8 cellular contexts compared by ENCODE assay signal in the genomic region with DNA sequence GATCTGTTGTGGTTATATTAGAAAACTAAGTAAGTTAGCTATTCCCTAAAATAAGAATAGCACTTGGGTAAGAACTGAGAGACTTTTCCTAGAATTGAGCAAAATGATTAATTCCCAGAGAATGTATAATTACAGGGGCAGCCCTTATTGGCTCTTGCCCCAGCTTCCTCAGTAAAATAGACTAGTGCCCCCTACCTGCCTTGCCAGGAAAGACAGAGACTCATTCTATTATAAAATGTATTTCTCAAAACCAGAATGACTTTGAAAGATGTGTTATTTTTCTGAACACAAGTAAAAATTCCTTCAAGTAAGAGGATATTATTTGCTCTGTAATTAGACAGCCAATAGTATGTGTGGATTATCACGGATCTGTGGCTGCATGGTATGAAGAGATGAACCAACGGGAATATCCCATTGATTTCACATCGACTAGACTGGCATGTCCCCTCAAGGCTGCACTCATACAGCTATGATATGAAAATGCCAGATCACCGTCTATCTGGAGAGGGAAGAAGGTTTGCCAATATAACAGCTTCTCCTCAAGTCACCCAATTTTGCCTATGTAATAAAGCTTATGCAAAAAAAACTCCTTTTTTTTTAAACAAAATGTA. TPM values are rescaled to one million over a fixed set of nuclear protein-coding genes. Genes with fewer than 3 reads are reported as not detected.
A peak's percentile ranks its signal among the peaks of the same experiment; 100 is the strongest.
DNase-seq lines count a peak whose midpoint lies in the region; ATAC-seq and TF ChIP-seq lines count a peak whose summit lies in the region.

No MANE protein-coding gene starts in this region.

- POLR2A ChIA-PET in activated CD4-positive, alpha-beta T cell treated with anti-CD3 and anti-CD28 coated beads, Interleukin-2, amount 10 ng/mL, durations not matched to agents 7 days and 5 days (lab: Charles Lee): interaction anchor here (0.6 kb wide), 1 partner anchor 96 kb away, joined by 3 read pairs; no protein-coding TSS in a partner anchor
- POLR2A ChIA-PET in naive thymus-derived CD4-positive, alpha-beta T cell (lab: Charles Lee): interaction anchor here (1.0 to 17.2 kb wide), 5 partner anchors 8 to 87 kb away, joined by 3 to 255 read pairs (median 10); no protein-coding TSS in a partner anchor

- peaks cover 12% of the 10 kb centered on the region for H3K36me3 Mint-ChIP-seq in activated CD4-positive, alpha-beta T cell treated with anti-CD3 and anti-CD28 coated beads, Interleukin-2, amount 10 ng/mL, durations not matched to agents 7 days and 5 days (ENCODE audit: low read depth)
- H3K36me3 Mint-ChIP-seq in endodermal cell (ENCODE audit: low read depth): peaks cover 6% of the 10 kb centered on the region
- H3K36me3 Mint-ChIP-seq in naive thymus-derived CD4-positive, alpha-beta T cell: peaks cover 0 to 6% (median 4%) of the 10 kb centered on the region in 5 donors

- no peaks in the 10 kb centered on the region for H3K27me3 ChIP-seq in endodermal cell (ENCODE audit: control insufficient read depth, insufficient read depth, low read length, poor library complexity, severe bottlenecking)
- no peaks in the 10 kb centered on the region for H3K27me3 ChIP-seq in naive thymus-derived CD4-positive, alpha-beta T cell (ENCODE audit: control insufficient read depth in 2 of 2, insufficient read depth in 2 of 2, low read length in 2 of 2)

- CTCF ChIA-PET in activated CD4-positive, alpha-beta T cell treated with anti-CD3 and anti-CD28 coated beads, Interleukin-2, amount 10 ng/mL, durations not matched to agents 7 days and 5 days (lab: Charles Lee): interaction anchor here (0.6 to 5.3 kb wide), 19 partner anchors 9 to 101 kb away, joined by 3 to 33 read pairs (median 4); a partner anchor contains a TSS
- CTCF ChIA-PET in naive thymus-derived CD4-positive, alpha-beta T cell (lab: Charles Lee): interaction anchor here (0.6 to 10.2 kb wide), 19 partner anchors 9 to 100 kb away, joined by 3 to 209 read pairs (median 4); a partner anchor contains a TSS

- peaks cover 80% of the 10 kb centered on the region for H3K4me1 Mint-ChIP-seq in activated CD4-positive, alpha-beta T cell treated with anti-CD3 and anti-CD28 coated beads, Interleukin-2, amount 10 ng/mL, durations not matched to agents 7 days and 5 days
- peaks cover 43% of the 10 kb centered on the region for H3K4me1 Mint-ChIP-seq in endodermal cell
- peaks cover 39 to 80% (median 77%) of the 10 kb centered on the region in 7 donors for H3K4me1 Mint-ChIP-seq in naive thymus-derived CD4-positive, alpha-beta T cell

- no peak overlapping the region for H3K9ac ChIP-seq in endodermal cell (ENCODE audit: extremely low read depth, low read length, poor library complexity, severe bottlenecking)

- H3K4me3 ChIP-seq in endodermal cell (ENCODE audit: low read length): no peak overlapping the region
- no peak overlapping the region for H3K4me3 ChIP-seq in naive thymus-derived CD4-positive, alpha-beta T cell (ENCODE audit: low read length)

- peak; percentile 50 for ATAC-seq in naive thymus-derived CD4-positive, alpha-beta T cell
- ATAC-seq in HG03457 (IDR thresholded peaks at IDR 0.05; ENCODE audit: unreplicated experiment): no peak

- no peaks in the 10 kb centered on the region for H3K27me3 Mint-ChIP-seq in activated CD4-positive, alpha-beta T cell treated with anti-CD3 and anti-CD28 coated beads, Interleukin-2, amount 10 ng/mL, durations not matched to agents 7 days and 5 days
- no peaks in the 10 kb centered on the region for H3K27me3 Mint-ChIP-seq in endodermal cell (ENCODE audit: insufficient read depth)
- no peaks in the 10 kb centered on the region for H3K27me3 Mint-ChIP-seq in naive thymus-derived CD4-positive, alpha-beta T cell

- intact Hi-C loops in naive thymus-derived CD4-positive, alpha-beta T cell (cut with micrococcal nuclease): loop anchor here (1.0 to 2.0 kb wide), 6 partner anchors 8 to 100 kb away; a partner anchor contains a TSS

- H3K4me3 Mint-ChIP-seq in activated CD4-positive, alpha-beta T cell treated with anti-CD3 and anti-CD28 coated beads, Interleukin-2, amount 10 ng/mL, durations not matched to agents 7 days and 5 days: no peak overlapping the region
- H3K4me3 Mint-ChIP-seq in endodermal cell: no peak overlapping the region
- H3K4me3 Mint-ChIP-seq in naive thymus-derived CD4-positive, alpha-beta T cell: peak overlapping the region in 6 of 10 donors; percentile 1 to 54 (median 22)

- H3K9me3 Mint-ChIP-seq in activated CD4-positive, alpha-beta T cell treated with anti-CD3 and anti-CD28 coated beads, Interleukin-2, amount 10 ng/mL, durations not matched to agents 7 days and 5 days: no peaks in the 10 kb centered on the region
- no peaks in the 10 kb centered on the region for H3K9me3 Mint-ChIP-seq in endodermal cell
- H3K9me3 Mint-ChIP-seq in naive thymus-derived CD4-positive, alpha-beta T cell: no peaks in the 10 kb centered on the region

- WGBS in endodermal cell (ENCODE audit: insufficient coverage in 1 of 2, insufficient read length in 1 of 2), 2 experiments: 68 to 80% methylated on average over 3 to 4 of the region's 4 CpGs

- H3K27ac Mint-ChIP-seq in activated CD4-positive, alpha-beta T cell treated with anti-CD3 and anti-CD28 coated beads, Interleukin-2, amount 10 ng/mL, durations not matched to agents 7 days and 5 days: peak overlapping the region; percentile 78
- no peak overlapping the region for H3K27ac Mint-ChIP-seq in endodermal cell
- H3K27ac Mint-ChIP-seq in naive thymus-derived CD4-positive, alpha-beta T cell: peak overlapping the region; percentile 14 to 97 (median 89)

- no peak overlapping the region for H3K27ac ChIP-seq in endodermal cell (ENCODE audit: low read depth, low read length)
- H3K27ac ChIP-seq in naive thymus-derived CD4-positive, alpha-beta T cell (ENCODE audit: low read depth, low read length): peak overlapping the region; percentile 49

- no peaks in the 10 kb centered on the region for H3K9me3 ChIP-seq in endodermal cell (ENCODE audit: control insufficient read depth, low read length)
- H3K9me3 ChIP-seq in naive thymus-derived CD4-positive, alpha-beta T cell (ENCODE audit: control insufficient read depth in 2 of 3, low read length in 3 of 3): no peaks in the 10 kb centered on the region

- peaks cover 23% of the 10 kb centered on the region for H3K4me1 ChIP-seq in endodermal cell (ENCODE audit: control insufficient read depth, insufficient read depth, low read length)
- peaks cover 25 to 39% of the 10 kb centered on the region in 2 donors for H3K4me1 ChIP-seq in naive thymus-derived CD4-positive, alpha-beta T cell (ENCODE audit: control insufficient read depth in 2 of 2, insufficient read depth in 2 of 2, low read length in 2 of 2)

- DNase-seq in NCI-H2171 treated with DMSO at 0.1 percent for 48 hours (lab: John Stamatoyannopoulos, UW) (peak; percentile 33), NCI-H2171 (lab: John Stamatoyannopoulos, UW) (no peak), NCI-H146 treated with DMSO at 0.1 percent for 48 hours (lab: John Stamatoyannopoulos, UW; ENCODE audit: unreplicated experiment) (peak; percentile 17), endodermal cell (no peak), ecto neural progenitor cell (ENCODE audit: low spot score) (no peak)
- DNase-seq in activated CD4-positive, alpha-beta T cell treated with anti-CD3 and anti-CD28 coated beads, Interleukin-2, amount 10 ng/mL, durations not matched to agents 7 days and 5 days: peak; percentile 64
- peak in 7 of 9 donors; percentile 31 to 60 (median 54) for DNase-seq in naive thymus-derived CD4-positive, alpha-beta T cell

- H3K36me3 ChIP-seq in endodermal cell (ENCODE audit: control insufficient read depth, insufficient read depth, low read length): peaks cover 18% of the 10 kb centered on the region
- H3K36me3 ChIP-seq in naive thymus-derived CD4-positive, alpha-beta T cell (ENCODE audit: control insufficient read depth in 2 of 3, insufficient read depth in 3 of 3, low read length in 3 of 3): peaks cover 0 to 3% (median 0%) of the 10 kb centered on the region in 3 experiments

- peak; percentile 93 for TF ChIP-seq CTCF in endodermal cell (conservative IDR thresholded peaks at IDR 0.05)

RNA-seq across cellular contexts. Expression of a gene that starts 7.4 kb away (rescaled TPM):
- 10 to 100 TPM; 36.6 to 51.2 TPM for total RNA-seq in activated CD4-positive, alpha-beta T cell treated with anti-CD3 and anti-CD28 coated beads, Interleukin-2, amount 10 ng/mL, durations not matched to agents 7 days and 5 days
- total RNA-seq in endodermal cell: 10 to 100 TPM; 62.4 to 63.4 TPM
- 73.3 TPM for polyA plus RNA-seq in endodermal cell (2013, experiment 1 of 2)
- polyA plus RNA-seq in endodermal cell (2013, experiment 2 of 2): 69.6 TPM
- total RNA-seq in naive thymus-derived CD4-positive, alpha-beta T cell: 10 to 100 TPM; 12.3 to 31.6 (median 19.8) TPM
- 10 to 100 TPM; 55.2 to 56.9 TPM for polyA plus RNA-seq in naive thymus-derived CD4-positive, alpha-beta T cell

RNA-seq across cellular contexts. Expression of a gene that starts 11.0 kb away (rescaled TPM):
- 10 to 100 TPM; 81.0 to 95.8 TPM for total RNA-seq in activated CD4-positive, alpha-beta T cell treated with anti-CD3 and anti-CD28 coated beads, Interleukin-2, amount 10 ng/mL, durations not matched to agents 7 days and 5 days
- total RNA-seq in endodermal cell: 1 to 10 TPM; 1.0 to 5.2 TPM
- 0.61 TPM for polyA plus RNA-seq in endodermal cell (2013, experiment 1 of 2)
- polyA plus RNA-seq in endodermal cell (2013, experiment 2 of 2): 0.87 TPM
- total RNA-seq in naive thymus-derived CD4-positive, alpha-beta T cell: 10 to 100 TPM; 46.7 to 83.9 (median 52.5) TPM
- polyA plus RNA-seq in naive thymus-derived CD4-positive, alpha-beta T cell: 1 to 10 TPM; 6.8 to 7.0 TPM

Comparison
In these comparisons a context has a peak if more than half of its experiments do, and no peak if none do; other contexts are left out.
1. DNase-seq: peak in NCI-H2171 treated with DMSO at 0.1 percent for 48 hours (single experiment), NCI-H146 treated with DMSO at 0.1 percent for 48 hours (single experiment), activated CD4-positive, alpha-beta T cell treated with anti-CD3 and anti-CD28 coated beads, Interleukin-2, amount 10 ng/mL, durations not matched to agents 7 days and 5 days (single experiment) and naive thymus-derived CD4-positive, alpha-beta T cell (7 of 9); none in NCI-H2171 (single experiment), endodermal cell (single experiment) and ecto neural progenitor cell (single experiment).
2. H3K4me3 Mint-ChIP-seq: peak in naive thymus-derived CD4-positive, alpha-beta T cell (6 of 10); none in activated CD4-positive, alpha-beta T cell treated with anti-CD3 and anti-CD28 coated beads, Interleukin-2, amount 10 ng/mL, durations not matched to agents 7 days and 5 days (single experiment) and endodermal cell (single experiment).
3. RNA of a gene that starts 11.0 kb away (total RNA-seq): 81.0 to 95.8 TPM in activated CD4-positive, alpha-beta T cell treated with anti-CD3 and anti-CD28 coated beads, Interleukin-2, amount 10 ng/mL, durations not matched to agents 7 days and 5 days and 46.7 to 83.9 TPM in naive thymus-derived CD4-positive, alpha-beta T cell; 1.0 to 5.2 TPM in endodermal cell; every median in the first group is over 4 times any median in the second.